ENCODE assay signal across 1 cellular context in the genomic region with DNA sequence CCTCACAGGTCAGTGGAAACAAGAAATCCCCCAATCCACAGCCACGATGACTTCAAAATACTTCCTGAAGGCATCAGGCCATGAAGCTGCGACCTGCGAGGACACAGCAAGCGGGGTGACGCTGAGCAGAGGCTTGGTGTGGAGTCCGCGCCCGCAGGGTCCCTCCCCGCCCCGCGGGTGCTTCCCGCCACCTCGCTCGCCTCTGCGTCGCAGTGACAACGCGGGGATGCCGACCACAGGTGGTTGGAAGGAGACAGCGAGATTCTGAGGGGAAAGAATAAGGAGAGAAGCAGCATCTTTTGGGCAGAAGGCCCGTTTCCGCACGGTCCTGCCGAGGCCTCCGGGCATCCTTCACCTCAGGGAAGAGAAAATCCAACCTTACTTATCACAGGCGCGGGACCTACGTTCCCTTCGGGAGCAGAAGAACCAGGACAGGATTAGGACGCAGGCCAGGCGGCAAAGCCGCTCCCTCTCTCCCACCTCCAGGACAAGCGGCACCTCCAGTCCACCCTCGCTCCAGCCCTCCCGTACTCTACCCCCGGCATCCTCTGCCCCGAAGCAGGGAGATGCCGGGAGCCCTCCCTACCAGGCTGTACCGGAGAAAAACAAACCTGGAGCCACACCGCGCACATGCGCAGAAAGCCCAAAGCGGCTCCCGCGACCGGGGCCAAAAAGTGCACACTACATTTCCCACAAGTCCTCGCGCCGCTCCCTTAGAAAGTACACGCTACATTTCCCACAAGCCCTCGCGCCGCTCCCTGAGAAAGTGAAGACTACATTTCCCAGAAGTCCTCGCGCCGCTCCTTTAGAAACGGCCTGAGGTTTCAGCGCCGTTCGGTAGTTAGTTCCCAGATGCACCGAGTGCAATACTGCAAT.
TF ChIP-seq lines count a peak whose summit lies in the region.

No MANE protein-coding gene starts in this region.

TF ChIP-seq in HepG2, 621 proteins besides CTCF, POLR2A, EP300 and RAD21 (continued from another document and continues in another):
- TF ChIP-seq, protein P1, sequence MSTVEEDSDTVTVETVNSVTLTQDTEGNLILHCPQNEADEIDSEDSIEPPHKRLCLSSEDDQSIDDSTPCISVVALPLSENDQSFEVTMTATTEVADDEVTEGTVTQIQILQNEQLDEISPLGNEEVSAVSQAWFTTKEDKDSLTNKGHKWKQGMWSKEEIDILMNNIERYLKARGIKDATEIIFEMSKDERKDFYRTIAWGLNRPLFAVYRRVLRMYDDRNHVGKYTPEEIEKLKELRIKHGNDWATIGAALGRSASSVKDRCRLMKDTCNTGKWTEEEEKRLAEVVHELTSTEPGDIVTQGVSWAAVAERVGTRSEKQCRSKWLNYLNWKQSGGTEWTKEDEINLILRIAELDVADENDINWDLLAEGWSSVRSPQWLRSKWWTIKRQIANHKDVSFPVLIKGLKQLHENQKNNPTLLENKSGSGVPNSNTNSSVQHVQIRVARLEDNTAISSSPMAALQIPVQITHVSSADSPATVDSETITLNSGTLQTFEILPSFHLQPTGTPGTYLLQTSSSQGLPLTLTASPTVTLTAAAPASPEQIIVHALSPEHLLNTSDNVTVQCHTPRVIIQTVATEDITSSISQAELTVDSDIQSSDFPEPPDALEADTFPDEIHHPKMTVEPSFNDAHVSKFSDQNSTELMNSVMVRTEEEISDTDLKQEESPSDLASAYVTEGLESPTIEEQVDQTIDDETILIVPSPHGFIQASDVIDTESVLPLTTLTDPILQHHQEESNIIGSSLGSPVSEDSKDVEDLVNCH (CRISPR knock-in tag; IDR thresholded peaks at IDR 0.05): 0 out of 2 replicates have a peak, but pooled peaks have one; percentile 80
- TF ChIP-seq ZSCAN29 (CRISPR knock-in tag; conservative IDR thresholded peaks at IDR 0.05) (peak; percentile 69), ZNF543 (CRISPR knock-in tag; IDR thresholded peaks at IDR 0.05) (peak; percentile 79; the same call in 1 of the 2 replicates), ATF1 (CRISPR knock-in tag; IDR thresholded peaks at IDR 0.05) (peak; percentile 85), ZSCAN31 (CRISPR knock-in tag; IDR thresholded peaks at IDR 0.05; ENCODE audit: low read depth) (0 out of 2 replicates have a peak, but pooled peaks have one; percentile 5), AGO2 (optimal IDR thresholded peaks at IDR 0.05; ENCODE audit: low read depth, low read length) (peak; percentile 30), SPEN (CRISPR knock-in tag; IDR thresholded peaks at IDR 0.05; ENCODE audit: low read depth) (peak; percentile 38; the same call in 1 of the 2 replicates), RARG (CRISPR knock-in tag; IDR thresholded peaks at IDR 0.05; ENCODE audit: low read depth) (no peak), ZNF263 (CRISPR knock-in tag; IDR thresholded peaks at IDR 0.05) (0 out of 2 replicates have a peak, but pooled peaks have one; percentile 24), HIC2 (CRISPR knock-in tag; IDR thresholded peaks at IDR 0.05; ENCODE audit: low read depth) (no peak), TBX3 (IDR thresholded peaks at IDR 0.05; ENCODE audit: borderline replicate concordance) (no peak), ZNF230 (CRISPR knock-in tag; IDR thresholded peaks at IDR 0.05) (peak; percentile 39; the same call in 1 of the 2 replicates), ZNF879 (CRISPR knock-in tag; IDR thresholded peaks at IDR 0.05) (no peak), ZNF768 (CRISPR knock-in tag; IDR thresholded peaks at IDR 0.05) (peak; percentile 28; the same call in 1 of the 2 replicates), ZFX (CRISPR knock-in tag; IDR thresholded peaks at IDR 0.05; ENCODE audit: low read depth) (peak; percentile 68), ZBTB25 (CRISPR knock-in tag; IDR thresholded peaks at IDR 0.05) (peak; percentile 77; the same call in 1 of the 2 replicates), FOXK1 (CRISPR knock-in tag; IDR thresholded peaks at IDR 0.05; ENCODE audit: borderline replicate concordance, low read depth) (peak; percentile 65; the same call in 1 of the 2 replicates), KDM4B (CRISPR knock-in tag; IDR thresholded peaks at IDR 0.05) (no peak), RARA (CRISPR knock-in tag; IDR thresholded peaks at IDR 0.05) (0 out of 2 replicates have a peak, but pooled peaks have one; percentile 4), MTF2 (CRISPR knock-in tag; IDR thresholded peaks at IDR 0.05; ENCODE audit: borderline replicate concordance) (0 out of 2 replicates have a peak, but pooled peaks have one; percentile 46), MLLT10 (CRISPR knock-in tag; IDR thresholded peaks at IDR 0.05) (no peak), SIN3B (IDR thresholded peaks at IDR 0.05; ENCODE audit: low read length) (no peak; the same call in 1 of the 2 replicates), RNF2 (conservative IDR thresholded peaks at IDR 0.05; ENCODE audit: low read depth) (0 out of 2 replicates have a peak, but pooled peaks have one; percentile 25), MAF1 (CRISPR knock-in tag; IDR thresholded peaks at IDR 0.05; ENCODE audit: borderline replicate concordance) (no peak), DRAP1 (CRISPR knock-in tag; IDR thresholded peaks at IDR 0.05) (peak; percentile 95), ZBTB3 (CRISPR knock-in tag; IDR thresholded peaks at IDR 0.05; ENCODE audit: borderline replicate concordance, low read depth) (0 out of 2 replicates have a peak, but pooled peaks have one; percentile 38), NONO (IDR thresholded peaks at IDR 0.05) (no peak), NONO (CRISPR knock-in tag; conservative IDR thresholded peaks at IDR 0.05) (0 out of 2 replicates have a peak, but pooled peaks have one; percentile 53), ZNF224 (CRISPR knock-in tag; IDR thresholded peaks at IDR 0.05) (0 out of 2 replicates have a peak, but pooled peaks have one; percentile 35), ARID2 (CRISPR knock-in tag; IDR thresholded peaks at IDR 0.05; ENCODE audit: borderline replicate concordance) (peak; percentile 81; the same call in 1 of the 2 replicates), PHF20 (CRISPR knock-in tag; IDR thresholded peaks at IDR 0.05) (peak; percentile 38; the same call in 1 of the 2 replicates), DR1 (CRISPR knock-in tag; IDR thresholded peaks at IDR 0.05) (peak; percentile 71; the same call in 1 of the 2 replicates), THAP9 (CRISPR knock-in tag; IDR thresholded peaks at IDR 0.05; ENCODE audit: borderline replicate concordance) (no peak; the same call in 1 of the 2 replicates), ATF7-NPFF (CRISPR knock-in tag; IDR thresholded peaks at IDR 0.05; ENCODE audit: low read depth) (peak; percentile 66; the same call in 1 of the 2 replicates), MEIS2 (CRISPR knock-in tag; IDR thresholded peaks at IDR 0.05) (0 out of 2 replicates have a peak, but pooled peaks have one; percentile 30), KLF13 (CRISPR knock-in tag; IDR thresholded peaks at IDR 0.05) (no peak)
- TF ChIP-seq, protein P2, sequence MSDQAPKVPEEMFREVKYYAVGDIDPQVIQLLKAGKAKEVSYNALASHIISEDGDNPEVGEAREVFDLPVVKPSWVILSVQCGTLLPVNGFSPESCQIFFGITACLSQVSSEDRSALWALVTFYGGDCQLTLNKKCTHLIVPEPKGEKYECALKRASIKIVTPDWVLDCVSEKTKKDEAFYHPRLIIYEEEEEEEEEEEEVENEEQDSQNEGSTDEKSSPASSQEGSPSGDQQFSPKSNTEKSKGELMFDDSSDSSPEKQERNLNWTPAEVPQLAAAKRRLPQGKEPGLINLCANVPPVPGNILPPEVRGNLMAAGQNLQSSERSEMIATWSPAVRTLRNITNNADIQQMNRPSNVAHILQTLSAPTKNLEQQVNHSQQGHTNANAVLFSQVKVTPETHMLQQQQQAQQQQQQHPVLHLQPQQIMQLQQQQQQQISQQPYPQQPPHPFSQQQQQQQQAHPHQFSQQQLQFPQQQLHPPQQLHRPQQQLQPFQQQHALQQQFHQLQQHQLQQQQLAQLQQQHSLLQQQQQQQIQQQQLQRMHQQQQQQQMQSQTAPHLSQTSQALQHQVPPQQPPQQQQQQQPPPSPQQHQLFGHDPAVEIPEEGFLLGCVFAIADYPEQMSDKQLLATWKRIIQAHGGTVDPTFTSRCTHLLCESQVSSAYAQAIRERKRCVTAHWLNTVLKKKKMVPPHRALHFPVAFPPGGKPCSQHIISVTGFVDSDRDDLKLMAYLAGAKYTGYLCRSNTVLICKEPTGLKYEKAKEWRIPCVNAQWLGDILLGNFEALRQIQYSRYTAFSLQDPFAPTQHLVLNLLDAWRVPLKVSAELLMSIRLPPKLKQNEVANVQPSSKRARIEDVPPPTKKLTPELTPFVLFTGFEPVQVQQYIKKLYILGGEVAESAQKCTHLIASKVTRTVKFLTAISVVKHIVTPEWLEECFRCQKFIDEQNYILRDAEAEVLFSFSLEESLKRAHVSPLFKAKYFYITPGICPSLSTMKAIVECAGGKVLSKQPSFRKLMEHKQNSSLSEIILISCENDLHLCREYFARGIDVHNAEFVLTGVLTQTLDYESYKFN (CRISPR knock-in tag; conservative IDR thresholded peaks at IDR 0.05): peak; percentile 23; the same call in 1 of the 2 replicates
- TF ChIP-seq, protein P3, sequence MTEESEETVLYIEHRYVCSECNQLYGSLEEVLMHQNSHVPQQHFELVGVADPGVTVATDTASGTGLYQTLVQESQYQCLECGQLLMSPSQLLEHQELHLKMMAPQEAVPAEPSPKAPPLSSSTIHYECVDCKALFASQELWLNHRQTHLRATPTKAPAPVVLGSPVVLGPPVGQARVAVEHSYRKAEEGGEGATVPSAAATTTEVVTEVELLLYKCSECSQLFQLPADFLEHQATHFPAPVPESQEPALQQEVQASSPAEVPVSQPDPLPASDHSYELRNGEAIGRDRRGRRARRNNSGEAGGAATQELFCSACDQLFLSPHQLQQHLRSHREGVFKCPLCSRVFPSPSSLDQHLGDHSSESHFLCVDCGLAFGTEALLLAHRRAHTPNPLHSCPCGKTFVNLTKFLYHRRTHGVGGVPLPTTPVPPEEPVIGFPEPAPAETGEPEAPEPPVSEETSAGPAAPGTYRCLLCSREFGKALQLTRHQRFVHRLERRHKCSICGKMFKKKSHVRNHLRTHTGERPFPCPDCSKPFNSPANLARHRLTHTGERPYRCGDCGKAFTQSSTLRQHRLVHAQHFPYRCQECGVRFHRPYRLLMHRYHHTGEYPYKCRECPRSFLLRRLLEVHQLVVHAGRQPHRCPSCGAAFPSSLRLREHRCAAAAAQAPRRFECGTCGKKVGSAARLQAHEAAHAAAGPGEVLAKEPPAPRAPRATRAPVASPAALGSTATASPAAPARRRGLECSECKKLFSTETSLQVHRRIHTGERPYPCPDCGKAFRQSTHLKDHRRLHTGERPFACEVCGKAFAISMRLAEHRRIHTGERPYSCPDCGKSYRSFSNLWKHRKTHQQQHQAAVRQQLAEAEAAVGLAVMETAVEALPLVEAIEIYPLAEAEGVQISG (CRISPR knock-in tag; IDR thresholded peaks at IDR 0.05): peak; percentile 76
- TF ChIP-seq, protein P4, sequence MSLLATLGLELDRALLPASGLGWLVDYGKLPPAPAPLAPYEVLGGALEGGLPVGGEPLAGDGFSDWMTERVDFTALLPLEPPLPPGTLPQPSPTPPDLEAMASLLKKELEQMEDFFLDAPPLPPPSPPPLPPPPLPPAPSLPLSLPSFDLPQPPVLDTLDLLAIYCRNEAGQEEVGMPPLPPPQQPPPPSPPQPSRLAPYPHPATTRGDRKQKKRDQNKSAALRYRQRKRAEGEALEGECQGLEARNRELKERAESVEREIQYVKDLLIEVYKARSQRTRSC (CRISPR knock-in tag; IDR thresholded peaks at IDR 0.05; ENCODE audit: low read depth): 0 out of 2 replicates have a peak, but pooled peaks have one; percentile 48
